1 cellular context compared by ENCODE assay signal in genomic region chr19:35643255-35644205, GRCh38.
TF ChIP-seq lines count a peak whose summit lies in the region.

No MANE protein-coding gene starts in this region.

TF ChIP-seq in HepG2, 621 proteins besides CTCF, POLR2A, EP300 and RAD21 (continued from another document and continues in another):
- peak; percentile 62; the same call in 1 of the 2 replicates for TF ChIP-seq ZNF574 (CRISPR knock-in tag; IDR thresholded peaks at IDR 0.05)
- 0 out of 2 replicates have a peak, but pooled peaks have one; percentile 50 for TF ChIP-seq ZBTB38 (CRISPR knock-in tag; IDR thresholded peaks at IDR 0.05)
- TF ChIP-seq PLSCR1 (CRISPR knock-in tag; IDR thresholded peaks at IDR 0.05; ENCODE audit: borderline replicate concordance): no peak
- TF ChIP-seq ZNF501 (CRISPR knock-in tag; IDR thresholded peaks at IDR 0.05): no peak
- TF ChIP-seq PHF20 (CRISPR knock-in tag; IDR thresholded peaks at IDR 0.05): peak; percentile 52
- peak; percentile 77 for TF ChIP-seq POLR2AphosphoS5 (IDR thresholded peaks at IDR 0.05; ENCODE audit: low read depth, low read length)
- TF ChIP-seq ZNF234 (CRISPR knock-in tag; conservative IDR thresholded peaks at IDR 0.05): no peak
- no peak for TF ChIP-seq ZBTB42 (CRISPR knock-in tag; IDR thresholded peaks at IDR 0.05)
- TF ChIP-seq THAP9 (CRISPR knock-in tag; IDR thresholded peaks at IDR 0.05; ENCODE audit: borderline replicate concordance): peak; percentile 15; the same call in 1 of the 2 replicates
- 0 out of 2 replicates have a peak, but pooled peaks have one; percentile 56 for TF ChIP-seq ZNF564 (CRISPR knock-in tag; IDR thresholded peaks at IDR 0.05)
- TF ChIP-seq FOXP4 (CRISPR knock-in tag; IDR thresholded peaks at IDR 0.05): peak; percentile 38; the same call in 1 of the 2 replicates
- TF ChIP-seq KAT7 (CRISPR knock-in tag; IDR thresholded peaks at IDR 0.05; ENCODE audit: borderline replicate concordance): peak; percentile 69; the same call in 1 of the 2 replicates
- no peak for TF ChIP-seq ARNT (IDR thresholded peaks at IDR 0.05)
- peak; percentile 57 for TF ChIP-seq ZMYM4 (CRISPR knock-in tag; IDR thresholded peaks at IDR 0.05)
- no peak for TF ChIP-seq PRDM4 (CRISPR knock-in tag; IDR thresholded peaks at IDR 0.05; ENCODE audit: borderline replicate concordance)
- TF ChIP-seq KLF11 (CRISPR knock-in tag; IDR thresholded peaks at IDR 0.05): peak; percentile 47; the same call in 1 of the 2 replicates
- TF ChIP-seq CREB3 (CRISPR knock-in tag; IDR thresholded peaks at IDR 0.05): 0 out of 2 replicates have a peak, but pooled peaks have one; percentile 34
- TF ChIP-seq BORCS8-MEF2B (CRISPR knock-in tag; IDR thresholded peaks at IDR 0.05): peak; percentile 75
- TF ChIP-seq NFAT5 (CRISPR knock-in tag; IDR thresholded peaks at IDR 0.05): no peak; the same call in 1 of the 2 replicates
- no peak for TF ChIP-seq ZSCAN12 (CRISPR knock-in tag; IDR thresholded peaks at IDR 0.05)
- no peak for TF ChIP-seq TP53 (CRISPR knock-in tag; conservative IDR thresholded peaks at IDR 0.05)
- TF ChIP-seq ZSCAN21 (CRISPR knock-in tag; IDR thresholded peaks at IDR 0.05; ENCODE audit: borderline replicate concordance): peak; percentile 79
- no peak; the same call in 1 of the 2 replicates for TF ChIP-seq ZNF83 (CRISPR knock-in tag; IDR thresholded peaks at IDR 0.05; ENCODE audit: borderline replicate concordance)
- TF ChIP-seq STAT5B (CRISPR knock-in tag; IDR thresholded peaks at IDR 0.05): peak; percentile 50; the same call in 1 of the 2 replicates
- peak; percentile 90 for TF ChIP-seq MYC (CRISPR knock-in tag; IDR thresholded peaks at IDR 0.05; ENCODE audit: borderline replicate concordance)
- no peak; the same call in 1 of the 2 replicates for TF ChIP-seq ZNF746 (CRISPR knock-in tag; IDR thresholded peaks at IDR 0.05)
- TF ChIP-seq ZNF567 (CRISPR knock-in tag; IDR thresholded peaks at IDR 0.05; ENCODE audit: borderline replicate concordance): no peak
- no peak for TF ChIP-seq NR2F6 (IDR thresholded peaks at IDR 0.05)
- TF ChIP-seq NR2F6 (CRISPR knock-in tag; IDR thresholded peaks at IDR 0.05): no peak
- TF ChIP-seq KLF12 (CRISPR knock-in tag; IDR thresholded peaks at IDR 0.05; ENCODE audit: borderline replicate concordance): peak; percentile 71; the same call in 1 of the 2 replicates
- peak; percentile 50 for TF ChIP-seq SKI (IDR thresholded peaks at IDR 0.05; ENCODE audit: partially characterized antibody)
- TF ChIP-seq ZNF768 (CRISPR knock-in tag; IDR thresholded peaks at IDR 0.05): peak; percentile 72
- TF ChIP-seq ZNF563 (CRISPR knock-in tag; IDR thresholded peaks at IDR 0.05): peak; percentile 65; the same call in 1 of the 2 replicates
- TF ChIP-seq ZNF337 (CRISPR knock-in tag; IDR thresholded peaks at IDR 0.05; ENCODE audit: borderline replicate concordance, low read depth): peak; percentile 69; the same call in 1 of the 2 replicates
- TF ChIP-seq NFATC3 (CRISPR knock-in tag; IDR thresholded peaks at IDR 0.05): no peak
- peak; percentile 60; the same call in 1 of the 2 replicates for TF ChIP-seq KLF6 (CRISPR knock-in tag; IDR thresholded peaks at IDR 0.05)
- TF ChIP-seq SRSF4 (IDR thresholded peaks at IDR 0.05; ENCODE audit: low read depth, low read length, poor library complexity, severe bottlenecking): no peak
- TF ChIP-seq NCOA1 (CRISPR knock-in tag; IDR thresholded peaks at IDR 0.05): no peak
- no peak; the same call in 1 of the 2 replicates for TF ChIP-seq ZNF354B (CRISPR knock-in tag; IDR thresholded peaks at IDR 0.05)
- TF ChIP-seq ZNF878 (CRISPR knock-in tag; IDR thresholded peaks at IDR 0.05): no peak
- TF ChIP-seq ZNF605 (CRISPR knock-in tag; IDR thresholded peaks at IDR 0.05): peak; percentile 77
- no peak for TF ChIP-seq SOX6 (IDR thresholded peaks at IDR 0.05)
- TF ChIP-seq SOX6 (CRISPR knock-in tag; IDR thresholded peaks at IDR 0.05): no peak
- no peak for TF ChIP-seq KLF13 (CRISPR knock-in tag; IDR thresholded peaks at IDR 0.05)
- TF ChIP-seq MATR3 (CRISPR knock-in tag; IDR thresholded peaks at IDR 0.05): no peak
- TF ChIP-seq PATZ1 (CRISPR knock-in tag; IDR thresholded peaks at IDR 0.05): peak; percentile 73
